44 cellular contexts compared by ENCODE assay signal in genomic region chr20:38545771-38546170, GRCh38. TPM values are rescaled to one million over a fixed set of nuclear protein-coding genes. Genes with fewer than 3 reads are reported as not detected.
"Had no signal": no experiment of that assay in that cellular context is flagged by ENCODE, and none has a peak within 500 bp of the region (broad histone marks: within the 10 kb centered on the region; RNA-seq: fewer than 3 reads in every experiment).

No MANE protein-coding gene starts in this region.

- H3K27ac Mint-ChIP-seq: activated naive CD4-positive, alpha-beta T cell treated with anti-CD3 and anti-CD28 coated beads for 36 hours; activated naive CD4-positive, alpha-beta T cell treated with anti-CD3 and anti-CD28 coated beads, Interleukin-2, amount 10 ng/mL, durations not matched to agents 7 days and 5 days; activated naive CD4-positive, alpha-beta T cell treated with anti-CD3 and anti-CD28 coated beads, Interleukin-2, amount 50 U/mL, for 24 hours; activated naive CD8-positive, alpha-beta T cell; activated naive CD8-positive, alpha-beta T cell treated with anti-CD3 and anti-CD28 coated beads for 36 hours; activated naive CD8-positive, alpha-beta T cell treated with anti-CD3 and anti-CD28 coated beads, Interleukin-2, amount 10 ng/mL, durations not matched to agents 7 days and 5 days; activated naive CD8-positive, alpha-beta T cell treated with anti-CD3 and anti-CD28 coated beads, Interleukin-2, amount 50 U/mL, for 24 hours; activated T-cell treated with anti-CD3 and anti-CD28 coated beads, Interleukin-2, amount 50 U/mL, for 24 hours; activated T-cell treated with anti-CD3 and anti-CD28 coated beads, Interleukin-2, amount 50 U/mL, for 72 hours; activated T-helper 1 cell treated with anti-CD3 and anti-CD28 coated beads, Interleukin-12 subunit alpha, Interleukin-12 subunit beta, Interleukin-2, Interleukin-4 antibody, amounts not matched to agents 30 ng/mL and 10 ng/mL and 1 ng/mL, durations not matched to agents 14 hours and 24 hours and 36 hours; activated T-helper 2 cell treated with anti-CD3 and anti-CD28 coated beads, Interferon-gamma antibody, Interleukin-2, Interleukin-4, amounts not matched to agents 10 μg/mL and 5 μg/mL and 100 μg/mL, durations not matched to agents 14 hours and 24 hours and 36 hours; brain had no signal

- DNase-seq: activated effector memory CD4-positive, alpha-beta T cell treated with anti-CD3 and anti-CD28 coated beads, Interleukin-2, amount 50 U/mL, for 16 hours; activated effector memory CD4-positive, alpha-beta T cell treated with Interleukin-2 at 50 U/mL for 16 hours; activated gamma-delta T cell; activated gamma-delta T cell treated with Interleukin-2 at 50 U/mL for 16 hours; activated naive CD4-positive, alpha-beta T cell; activated naive CD4-positive, alpha-beta T cell treated with anti-CD3 and anti-CD28 coated beads for 36 hours; activated naive CD4-positive, alpha-beta T cell treated with anti-CD3 and anti-CD28 coated beads, Interleukin-2, amount 10 ng/mL, durations not matched to agents 7 days and 5 days; activated naive CD4-positive, alpha-beta T cell treated with anti-CD3 and anti-CD28 coated beads, Interleukin-2, amount 50 U/mL, for 16 hours; activated naive CD4-positive, alpha-beta T cell treated with Interleukin-2 at 50 U/mL for 16 hours; activated naive CD8-positive, alpha-beta T cell treated with anti-CD3 and anti-CD28 coated beads for 36 hours; activated naive CD8-positive, alpha-beta T cell treated with anti-CD3 and anti-CD28 coated beads, Interleukin-2, amount 10 ng/mL, durations not matched to agents 7 days and 5 days; activated naive CD8-positive, alpha-beta T cell treated with anti-CD3 and anti-CD28 coated beads, Interleukin-2, amount 50 U/mL, for 24 hours; activated T-cell treated with anti-CD3 and anti-CD28 coated beads for 4 hours; activated T-cell treated with anti-CD3 and anti-CD28 coated beads, Interleukin-2, amount 50 U/mL, for 1 hour; activated T-cell treated with anti-CD3 and anti-CD28 coated beads, Interleukin-2, amount 50 U/mL, for 24 hours; activated T-cell treated with anti-CD3 and anti-CD28 coated beads, Interleukin-2, amount 50 U/mL, for 4 hours; activated T-cell treated with anti-CD3 and anti-CD28 coated beads, Interleukin-2, amount 50 U/mL, for 48 hours; activated T-cell treated with anti-CD3 and anti-CD28 coated beads, Interleukin-2, amount 50 U/mL, for 72 hours; adrenal gland; amniotic stem cell; amygdala; anterior cingulate cortex; aorta; body of pancreas; brain microvascular endothelial cell; caudate nucleus; central memory CD4-positive, alpha-beta T cell; cerebellar nuclear complex had no signal

- H3K4me3 ChIP-seq: adrenal gland, ascending aorta, body of pancreas, breast epithelium, cardiac muscle cell had no signal

- H3K9me3 ChIP-seq: adrenal gland, ascending aorta, body of pancreas, breast epithelium had no signal

- H3K27me3 ChIP-seq: adrenal gland, ascending aorta, body of pancreas, brain microvascular endothelial cell, breast epithelium, cardiac muscle cell had no signal

- ATAC-seq: activated naive CD4-positive, alpha-beta T cell treated with anti-CD3 and anti-CD28 coated beads, Interleukin-2, amount 50 U/mL, for 72 hours; activated naive CD8-positive, alpha-beta T cell treated with anti-CD3 and anti-CD28 coated beads, Interleukin-2, amount 50 U/mL, for 24 hours; activated T-cell treated with anti-CD3 and anti-CD28 coated beads, Interleukin-2, amount 50 U/mL, for 4 hours; activated T-cell treated with anti-CD3 and anti-CD28 coated beads, Interleukin-2, amount 50 U/mL, for 72 hours; activated T-helper 17 cell treated with anti-CD3 and anti-CD28 coated beads, Interleukin-2, amount 50 U/mL, for 72 hours; body of pancreas had no signal

- H3K4me1 ChIP-seq: adrenal gland, ascending aorta, body of pancreas, breast epithelium had no signal

- H3K4me1 Mint-ChIP-seq: activated naive CD8-positive, alpha-beta T cell treated with anti-CD3 and anti-CD28 coated beads, Interleukin-2, amount 10 ng/mL, durations not matched to agents 7 days and 5 days; brain had no signal

- H3K27ac ChIP-seq: adrenal gland, ascending aorta, body of pancreas, brain microvascular endothelial cell, breast epithelium, cardiac muscle cell had no signal

- H3K36me3 ChIP-seq: breast epithelium had no signal

- H3K9me3 Mint-ChIP-seq: activated naive CD4-positive, alpha-beta T cell treated with anti-CD3 and anti-CD28 coated beads for 36 hours; activated naive CD4-positive, alpha-beta T cell treated with anti-CD3 and anti-CD28 coated beads, Interleukin-2, amount 10 ng/mL, durations not matched to agents 7 days and 5 days; activated naive CD4-positive, alpha-beta T cell treated with anti-CD3 and anti-CD28 coated beads, Interleukin-2, amount 50 U/mL, for 24 hours; activated naive CD4-positive, alpha-beta T cell treated with anti-CD3 and anti-CD28 coated beads, Interleukin-2, amount 50 U/mL, for 72 hours; activated naive CD8-positive, alpha-beta T cell treated with anti-CD3 and anti-CD28 coated beads for 36 hours; activated naive CD8-positive, alpha-beta T cell treated with anti-CD3 and anti-CD28 coated beads, Interleukin-2, amount 10 ng/mL, durations not matched to agents 7 days and 5 days; activated naive CD8-positive, alpha-beta T cell treated with anti-CD3 and anti-CD28 coated beads, Interleukin-2, amount 50 U/mL, for 24 hours; activated T-cell treated with anti-CD3 and anti-CD28 coated beads, Interleukin-2, amount 50 U/mL, for 24 hours; activated T-cell treated with anti-CD3 and anti-CD28 coated beads, Interleukin-2, amount 50 U/mL, for 4 hours; activated T-cell treated with anti-CD3 and anti-CD28 coated beads, Interleukin-2, amount 50 U/mL, for 72 hours; activated T-helper 1 cell treated with anti-CD3 and anti-CD28 coated beads, Interleukin-12 subunit alpha, Interleukin-12 subunit beta, Interleukin-2, Interleukin-4 antibody, amounts not matched to agents 30 ng/mL and 10 ng/mL and 1 ng/mL, durations not matched to agents 14 hours and 24 hours and 36 hours; activated T-helper 17 cell treated with anti-CD3 and anti-CD28 coated beads, Interleukin-2, amount 50 U/mL, for 72 hours; activated T-helper 2 cell treated with anti-CD3 and anti-CD28 coated beads, Interferon-gamma antibody, Interleukin-2, Interleukin-4, amounts not matched to agents 10 μg/mL and 5 μg/mL and 100 μg/mL, durations not matched to agents 14 hours and 24 hours and 36 hours; brain; central memory CD8-positive, alpha-beta T cell had no signal

- H3K4me3 Mint-ChIP-seq: activated naive CD4-positive, alpha-beta T cell treated with anti-CD3 and anti-CD28 coated beads for 36 hours; activated naive CD4-positive, alpha-beta T cell treated with anti-CD3 and anti-CD28 coated beads, Interleukin-2, amount 10 ng/mL, durations not matched to agents 7 days and 5 days; activated naive CD4-positive, alpha-beta T cell treated with anti-CD3 and anti-CD28 coated beads, Interleukin-2, amount 50 U/mL, for 24 hours; activated naive CD8-positive, alpha-beta T cell; activated naive CD8-positive, alpha-beta T cell treated with anti-CD3 and anti-CD28 coated beads for 36 hours; activated naive CD8-positive, alpha-beta T cell treated with anti-CD3 and anti-CD28 coated beads, Interleukin-2, amount 10 ng/mL, durations not matched to agents 7 days and 5 days; activated naive CD8-positive, alpha-beta T cell treated with anti-CD3 and anti-CD28 coated beads, Interleukin-2, amount 50 U/mL, for 24 hours; activated T-cell treated with anti-CD3 and anti-CD28 coated beads, Interleukin-2, amount 50 U/mL, for 24 hours; activated T-cell treated with anti-CD3 and anti-CD28 coated beads, Interleukin-2, amount 50 U/mL, for 4 hours; activated T-cell treated with anti-CD3 and anti-CD28 coated beads, Interleukin-2, amount 50 U/mL, for 72 hours; activated T-helper 1 cell treated with anti-CD3 and anti-CD28 coated beads, Interleukin-12 subunit alpha, Interleukin-12 subunit beta, Interleukin-2, Interleukin-4 antibody, amounts not matched to agents 30 ng/mL and 10 ng/mL and 1 ng/mL, durations not matched to agents 14 hours and 24 hours and 36 hours; activated T-helper 17 cell treated with anti-CD3 and anti-CD28 coated beads, Interleukin-2, amount 50 U/mL, for 72 hours; brain; central memory CD8-positive, alpha-beta T cell had no signal

RNA-seq across cellular contexts. Expression of gene ADIG, which starts 35.2 kb away (rescaled TPM):
- total RNA-seq: activated naive CD4-positive, alpha-beta T cell treated with anti-CD3 and anti-CD28 coated beads for 36 hours; activated naive CD4-positive, alpha-beta T cell treated with anti-CD3 and anti-CD28 coated beads, Interleukin-2, amount 50 U/mL, for 72 hours; activated naive CD8-positive, alpha-beta T cell treated with anti-CD3 and anti-CD28 coated beads for 36 hours; activated naive CD8-positive, alpha-beta T cell treated with anti-CD3 and anti-CD28 coated beads, Interleukin-2, amount 10 ng/mL, durations not matched to agents 7 days and 5 days; activated T-cell treated with anti-CD3 and anti-CD28 coated beads, Interleukin-2, amount 50 U/mL, for 4 hours; activated T-cell treated with anti-CD3 and anti-CD28 coated beads, Interleukin-2, amount 50 U/mL, for 72 hours; activated T-helper 1 cell treated with anti-CD3 and anti-CD28 coated beads, Interleukin-12 subunit alpha, Interleukin-12 subunit beta, Interleukin-2, Interleukin-4 antibody, amounts not matched to agents 30 ng/mL and 10 ng/mL and 1 ng/mL, durations not matched to agents 14 hours and 24 hours and 36 hours; activated T-helper 17 cell treated with anti-CD3 and anti-CD28 coated beads, Interleukin-2, amount 50 U/mL, for 72 hours; activated T-helper 2 cell treated with anti-CD3 and anti-CD28 coated beads, Interferon-gamma antibody, Interleukin-2, Interleukin-4, amounts not matched to agents 10 μg/mL and 5 μg/mL and 100 μg/mL, durations not matched to agents 14 hours and 24 hours and 36 hours; adrenal gland; aorta; ascending aorta; astrocyte; body of pancreas; breast epithelium; bronchial epithelial cell; cardiac muscle cell; cardiac septum; cerebellum had no signal
- polyA plus RNA-seq: adipose tissue, adrenal gland, aorta, cardiac muscle cell had no signal

RNA-seq across cellular contexts. Expression of gene ARHGAP40, which starts 55.8 kb away (rescaled TPM):
- total RNA-seq: activated naive CD4-positive, alpha-beta T cell treated with anti-CD3 and anti-CD28 coated beads for 36 hours; activated naive CD4-positive, alpha-beta T cell treated with anti-CD3 and anti-CD28 coated beads, Interleukin-2, amount 50 U/mL, for 72 hours; activated naive CD8-positive, alpha-beta T cell treated with anti-CD3 and anti-CD28 coated beads, Interleukin-2, amount 10 ng/mL, durations not matched to agents 7 days and 5 days; activated T-cell treated with anti-CD3 and anti-CD28 coated beads, Interleukin-2, amount 50 U/mL, for 4 hours; activated T-cell treated with anti-CD3 and anti-CD28 coated beads, Interleukin-2, amount 50 U/mL, for 72 hours; activated T-helper 1 cell treated with anti-CD3 and anti-CD28 coated beads, Interleukin-12 subunit alpha, Interleukin-12 subunit beta, Interleukin-2, Interleukin-4 antibody, amounts not matched to agents 30 ng/mL and 10 ng/mL and 1 ng/mL, durations not matched to agents 14 hours and 24 hours and 36 hours; activated T-helper 17 cell treated with anti-CD3 and anti-CD28 coated beads, Interleukin-2, amount 50 U/mL, for 72 hours; activated T-helper 2 cell treated with anti-CD3 and anti-CD28 coated beads, Interferon-gamma antibody, Interleukin-2, Interleukin-4, amounts not matched to agents 10 μg/mL and 5 μg/mL and 100 μg/mL, durations not matched to agents 14 hours and 24 hours and 36 hours; adrenal gland; aorta; ascending aorta; body of pancreas; cardiac muscle cell; cardiac septum; cerebellum had no signal
- polyA plus RNA-seq: aorta, cardiac muscle cell had no signal
